ENCODE assay signal across 20 cellular contexts in genomic region chr17:78904371-78904770, GRCh38. TPM values are rescaled to one million over a fixed set of nuclear protein-coding genes. Genes with fewer than 3 reads are reported as not detected.
A peak's percentile ranks its signal among the peaks of the same experiment; 100 is the strongest.
DNase-seq lines count a peak whose midpoint lies in the region; ATAC-seq and TF ChIP-seq lines count a peak whose summit lies in the region.
"Had no signal": no experiment of that assay in that cellular context is flagged by ENCODE, and none has a peak within 500 bp of the region (broad histone marks: within the 10 kb centered on the region; RNA-seq: fewer than 3 reads in every experiment).

No MANE protein-coding gene starts in this region.

- H2BK5ac ChIP-seq in neuronal stem cell (ENCODE audit: low read length), result no peak overlapping the region

- H3K9me3 ChIP-seq in right cardiac atrium (ENCODE audit: control insufficient read depth, low read length), result no peaks in the 10 kb centered on the region
- peaks cover 0 to under 1% of the 10 kb centered on the region in 2 donors for H3K9me3 ChIP-seq in neuronal stem cell (replicated peaks in 1 of 2; ENCODE audit: control insufficient read depth in 2 of 2, insufficient read depth in 1 of 2, low read depth in 1 of 2, low read length in 2 of 2)

- no peak overlapping the region for H3K4me2 ChIP-seq in neuronal stem cell (ENCODE audit: insufficient read depth, low read length, poor library complexity, severe bottlenecking)

- no peak overlapping the region for H2BK120ac ChIP-seq in neuronal stem cell (ENCODE audit: low read depth, low read length)

- ATAC-seq in right cardiac atrium (no peak), left ventricle myocardium superior (no peak)

- no peak overlapping the region for H3K18ac ChIP-seq in neuronal stem cell (ENCODE audit: low read length)

- DNase-seq in right cardiac atrium (peak in 2 of 3 donors; percentile 3 to 16), left ventricle myocardium superior (no peak), fibroblast of mammary gland (ENCODE audit: low read depth) (peak; percentile 41), neuronal stem cell (ENCODE audit: low spot score) (no peak), COR-L47 (lab: John Stamatoyannopoulos, UW) (no peak), NCI-H1930 (lab: John Stamatoyannopoulos, UW) (no peak), RKO (ENCODE audit: low spot score) (no peak), NCI-H2227 treated with DMSO at 0.1 percent for 48 hours (lab: John Stamatoyannopoulos, UW) (no peak)
- DNase-seq: CD4-positive, alpha-beta memory T cell; DND-41; Kasumi-1; NCI-H1694; NCI-H2081 treated with DMSO at 0.1 percent for 48 hours; NCI-H446 treated with DMSO at 0.1 percent for 48 hours; NCI-H526 treated with DMSO at 0.1 percent for 48 hours; OCI-M1; SHP77 treated with DMSO at 0.1 percent for 48 hours; SW 1271 had no signal

- H2BK15ac ChIP-seq in neuronal stem cell (ENCODE audit: low read length), result no peak overlapping the region

- no peak overlapping the region for H3K14ac ChIP-seq in neuronal stem cell (ENCODE audit: low read length)

- WGBS in right cardiac atrium, result 78% methylated on average over 9 of the region's 9 CpGs
- no CpG with 5 or more reads among the region's 9 CpGs for WGBS in neuronal stem cell (ENCODE audit: extremely low coverage in 2 of 2, insufficient read length in 2 of 2, insufficient replicate concordance in 1 of 2), 2 donors

- TF ChIP-seq CTCF in fibroblast of mammary gland (conservative IDR thresholded peaks at IDR 0.05; ENCODE audit: control insufficient read depth, insufficient read depth, low read depth, low read length), result no peak

- H2AFZ ChIP-seq in neuronal stem cell (ENCODE audit: low read length), result no peak overlapping the region

- no peak overlapping the region for H4K91ac ChIP-seq in neuronal stem cell (ENCODE audit: low read depth, low read length, poor library complexity)

- H3K27me3 ChIP-seq in right cardiac atrium (ENCODE audit: control insufficient read depth, insufficient read depth) (no peaks in the 10 kb centered on the region), neuronal stem cell (ENCODE audit: control insufficient read depth in 3 of 3, insufficient read depth in 3 of 3, low read depth in 1 of 3, low read length in 3 of 3) (no peaks in the 10 kb centered on the region)

- no peak overlapping the region for H3K9ac ChIP-seq in neuronal stem cell (ENCODE audit: low read depth, low read length, poor library complexity)

- H3K4me1 ChIP-seq in right cardiac atrium (ENCODE audit: control insufficient read depth, insufficient read depth, low read length), result peaks cover 14% of the 10 kb centered on the region
- peaks cover 17 to 24% of the 10 kb centered on the region in 2 donors for H3K4me1 ChIP-seq in neuronal stem cell (ENCODE audit: control insufficient read depth in 2 of 2, insufficient read depth in 1 of 2, low read depth in 1 of 2, low read length in 2 of 2)

- H2BK12ac ChIP-seq in neuronal stem cell (ENCODE audit: low read length), result no peak overlapping the region

- peaks cover 7% of the 10 kb centered on the region for H3K79me1 ChIP-seq in neuronal stem cell (ENCODE audit: low read depth, low read length)

- intact Hi-C loops in right cardiac atrium (cut with DNase I), result no loop called here
- intact Hi-C loops in left ventricle myocardium superior (cut with micrococcal nuclease), result no loop called here

- H3K27ac ChIP-seq in right cardiac atrium (ENCODE audit: low read length), result no peak overlapping the region
- no peak overlapping the region for H3K27ac ChIP-seq in neuronal stem cell (replicated peaks; ENCODE audit: low read length)
- H3K27ac ChIP-seq: SK-N-MC had no signal

- no peak overlapping the region for H3K23ac ChIP-seq in neuronal stem cell (ENCODE audit: low read depth, low read length, poor library complexity)

- H4K8ac ChIP-seq in neuronal stem cell (ENCODE audit: low read depth, low read length), result no peak overlapping the region

- peaks cover 2 to 15% of the 10 kb centered on the region in 2 donors for H3K36me3 ChIP-seq in neuronal stem cell (replicated peaks in 1 of 2; ENCODE audit: control insufficient read depth in 2 of 2, insufficient read depth in 2 of 2, low read length in 2 of 2)

- H3K4ac ChIP-seq in neuronal stem cell (ENCODE audit: low read length), result no peak overlapping the region

- H3K4me3 ChIP-seq in right cardiac atrium (ENCODE audit: low read length) (no peak overlapping the region), fibroblast of mammary gland (ENCODE audit: control insufficient read depth, low read depth, low read length) (no peak overlapping the region), neuronal stem cell (ENCODE audit: low read length in 2 of 2) (no peak overlapping the region)
- H3K4me3 ChIP-seq: SK-N-MC had no signal

- H2AK5ac ChIP-seq in neuronal stem cell (ENCODE audit: low read depth, low read length), result peak overlapping the region; percentile 42

RNA-seq across cellular contexts. Expression of gene CEP295NL, which starts 1.4 kb away (rescaled TPM):
- total RNA-seq in right cardiac atrium (1 to 10 TPM in 2 of 4 donors, under 1 TPM in 2; 0.76 to 1.3 (median 1.0) TPM), left ventricle myocardium superior (0.79 TPM)
- polyA plus RNA-seq in right cardiac atrium, result 0.57 TPM
- 0.01 TPM for polyA plus RNA-seq in neuronal stem cell (2013, experiment 1 of 2)
- polyA plus RNA-seq in neuronal stem cell (2013, experiment 2 of 2), result 0.03 TPM
- total RNA-seq: RPMI7951 had no signal
- polyA plus RNA-seq: CD4-positive, alpha-beta memory T cell had no signal

RNA-seq across cellular contexts. Expression of gene TIMP2, which starts 20.8 kb away (rescaled TPM):
- total RNA-seq in right cardiac atrium, result 100 to 1,000 TPM; 153 to 183 (median 168) TPM
- 86.9 TPM for polyA plus RNA-seq in right cardiac atrium
- total RNA-seq in left ventricle myocardium superior, result 132 TPM
- 45.1 TPM for polyA plus RNA-seq in neuronal stem cell (2013, experiment 1 of 2)
- 45.9 TPM for polyA plus RNA-seq in neuronal stem cell (2013, experiment 2 of 2)

Comparison
In these comparisons a context has a peak if more than half of its experiments do, and no peak if none do; other contexts are left out.
1. DNase-seq: peak in right cardiac atrium (2 of 3) and fibroblast of mammary gland (single experiment); none in left ventricle myocardium superior (single experiment), neuronal stem cell (single experiment), COR-L47 (single experiment), NCI-H1930 (0 of 2), RKO (single experiment) and NCI-H2227 treated with DMSO at 0.1 percent for 48 hours (single experiment).